ENCODE assay signal across 2 cellular contexts in the genomic region with DNA sequence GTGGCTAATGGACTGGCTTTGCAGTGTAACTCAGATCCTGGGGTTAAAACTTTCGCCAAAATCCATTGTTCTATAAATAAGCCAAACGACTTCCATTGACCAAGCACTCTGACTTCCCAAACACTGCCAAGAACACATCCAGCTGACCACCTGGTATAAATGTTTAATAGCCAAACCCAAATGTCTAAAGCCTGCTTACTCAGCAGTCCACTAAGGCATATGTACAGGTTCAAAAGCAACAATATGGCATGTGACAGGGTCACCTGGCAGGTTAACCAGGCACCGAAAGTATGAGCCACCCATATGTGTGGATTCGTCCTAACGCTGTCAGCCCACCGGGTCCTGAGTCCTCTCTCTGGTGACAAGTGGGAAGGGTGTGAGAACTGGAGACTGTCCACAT.
TF ChIP-seq lines count a peak whose summit lies in the region.

No MANE protein-coding gene starts in this region.

TF ChIP-seq in HepG2, 621 proteins besides CTCF, POLR2A, EP300 and RAD21:
- peak; percentile 65 to 66 for TF ChIP-seq MAFK (conservative IDR thresholded peaks at IDR 0.05 in 1 of 2, IDR thresholded peaks at IDR 0.05 in 1 of 2; ENCODE audit: low read length in 2 of 2)
- no peak for TF ChIP-seq NR2F1 (CRISPR knock-in tag; IDR thresholded peaks at IDR 0.05)
- 0 out of 2 replicates have a peak, but pooled peaks have one; percentile 14 for TF ChIP-seq AKAP8 (CRISPR knock-in tag; IDR thresholded peaks at IDR 0.05)
- peak; percentile 59; the same call in 1 of the 2 replicates for TF ChIP-seq MAFF (IDR thresholded peaks at IDR 0.05; ENCODE audit: low read depth, low read length)
- no peak for TF ChIP-seq ZNF639 (CRISPR knock-in tag; conservative IDR thresholded peaks at IDR 0.05)
- TF ChIP-seq, protein P1, sequence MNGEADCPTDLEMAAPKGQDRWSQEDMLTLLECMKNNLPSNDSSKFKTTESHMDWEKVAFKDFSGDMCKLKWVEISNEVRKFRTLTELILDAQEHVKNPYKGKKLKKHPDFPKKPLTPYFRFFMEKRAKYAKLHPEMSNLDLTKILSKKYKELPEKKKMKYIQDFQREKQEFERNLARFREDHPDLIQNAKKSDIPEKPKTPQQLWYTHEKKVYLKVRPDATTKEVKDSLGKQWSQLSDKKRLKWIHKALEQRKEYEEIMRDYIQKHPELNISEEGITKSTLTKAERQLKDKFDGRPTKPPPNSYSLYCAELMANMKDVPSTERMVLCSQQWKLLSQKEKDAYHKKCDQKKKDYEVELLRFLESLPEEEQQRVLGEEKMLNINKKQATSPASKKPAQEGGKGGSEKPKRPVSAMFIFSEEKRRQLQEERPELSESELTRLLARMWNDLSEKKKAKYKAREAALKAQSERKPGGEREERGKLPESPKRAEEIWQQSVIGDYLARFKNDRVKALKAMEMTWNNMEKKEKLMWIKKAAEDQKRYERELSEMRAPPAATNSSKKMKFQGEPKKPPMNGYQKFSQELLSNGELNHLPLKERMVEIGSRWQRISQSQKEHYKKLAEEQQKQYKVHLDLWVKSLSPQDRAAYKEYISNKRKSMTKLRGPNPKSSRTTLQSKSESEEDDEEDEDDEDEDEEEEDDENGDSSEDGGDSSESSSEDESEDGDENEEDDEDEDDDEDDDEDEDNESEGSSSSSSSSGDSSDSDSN (CRISPR knock-in tag; IDR thresholded peaks at IDR 0.05): 0 out of 2 replicates have a peak, but pooled peaks have one; percentile 3
- TF ChIP-seq ZFX (CRISPR knock-in tag; IDR thresholded peaks at IDR 0.05; ENCODE audit: low read depth): 0 out of 2 replicates have a peak, but pooled peaks have one; percentile 28
- TF ChIP-seq HDAC1 (CRISPR knock-in tag; IDR thresholded peaks at IDR 0.05): 0 out of 2 replicates have a peak, but pooled peaks have one; percentile 13

TF ChIP-seq in K562, 482 proteins besides CTCF, POLR2A, EP300 and RAD21:
- TF ChIP-seq TCF3 (CRISPR knock-in tag; IDR thresholded peaks at IDR 0.05): no peak
- TF ChIP-seq, protein P2, sequence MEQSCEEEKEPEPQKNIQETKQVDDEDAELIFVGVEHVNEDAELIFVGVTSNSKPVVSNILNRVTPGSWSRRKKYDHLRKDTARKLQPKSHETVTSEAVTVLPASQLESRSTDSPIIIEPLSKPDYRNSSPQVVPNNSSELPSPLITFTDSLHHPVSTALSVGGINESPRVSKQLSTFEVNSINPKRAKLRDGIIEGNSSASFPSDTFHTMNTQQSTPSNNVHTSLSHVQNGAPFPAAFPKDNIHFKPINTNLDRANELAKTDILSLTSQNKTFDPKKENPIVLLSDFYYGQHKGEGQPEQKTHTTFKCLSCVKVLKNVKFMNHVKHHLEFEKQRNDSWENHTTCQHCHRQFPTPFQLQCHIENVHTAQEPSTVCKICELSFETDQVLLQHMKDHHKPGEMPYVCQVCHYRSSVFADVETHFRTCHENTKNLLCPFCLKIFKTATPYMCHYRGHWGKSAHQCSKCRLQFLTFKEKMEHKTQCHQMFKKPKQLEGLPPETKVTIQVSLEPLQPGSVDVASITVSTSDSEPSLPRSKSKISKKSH (CRISPR knock-in tag; IDR thresholded peaks at IDR 0.05): no peak
- peak; percentile 38; the same call in 1 of the 2 replicates for TF ChIP-seq C11orf30 (IDR thresholded peaks at IDR 0.05; ENCODE audit: low read depth)
- TF ChIP-seq ZNF316 (IDR thresholded peaks at IDR 0.05): peak; percentile 35; the same call in 1 of the 2 replicates
- TF ChIP-seq, protein P3, sequence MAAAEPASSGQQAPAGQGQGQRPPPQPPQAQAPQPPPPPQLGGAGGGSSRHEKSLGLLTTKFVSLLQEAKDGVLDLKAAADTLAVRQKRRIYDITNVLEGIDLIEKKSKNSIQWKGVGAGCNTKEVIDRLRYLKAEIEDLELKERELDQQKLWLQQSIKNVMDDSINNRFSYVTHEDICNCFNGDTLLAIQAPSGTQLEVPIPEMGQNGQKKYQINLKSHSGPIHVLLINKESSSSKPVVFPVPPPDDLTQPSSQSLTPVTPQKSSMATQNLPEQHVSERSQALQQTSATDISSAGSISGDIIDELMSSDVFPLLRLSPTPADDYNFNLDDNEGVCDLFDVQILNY (CRISPR knock-in tag; IDR thresholded peaks at IDR 0.05): no peak
- no peak for TF ChIP-seq ZNF212 (CRISPR knock-in tag; IDR thresholded peaks at IDR 0.05)
